Comparison of ENCODE assay signal across 32 cellular contexts in genomic region chr2:164953279-164953678, GRCh38.
"Had no signal": no experiment of that assay in that cellular context is flagged by ENCODE, and none has a peak within 500 bp of the region (broad histone marks: within the 10 kb centered on the region; RNA-seq: fewer than 3 reads in every experiment).

No MANE protein-coding gene starts in this region.

- FAIRE-seq: bronchial epithelial cell had no signal

- H3K27ac ChIP-seq: ascending aorta, body of pancreas, SJSA1 had no signal

- H3K27me3 ChIP-seq: ascending aorta, body of pancreas had no signal

- H3K4me1 ChIP-seq: ascending aorta, SJSA1 had no signal

- ATAC-seq: activated naive CD4-positive, alpha-beta T cell treated with anti-CD3 and anti-CD28 coated beads, Interleukin-2, amount 50 U/mL, for 72 hours; activated naive CD8-positive, alpha-beta T cell treated with anti-CD3 and anti-CD28 coated beads, Interleukin-2, amount 50 U/mL, for 24 hours; activated T-cell treated with anti-CD3 and anti-CD28 coated beads, Interleukin-2, amount 50 U/mL, for 4 hours; body of pancreas; Panc1; Right ventricle myocardium inferior; T-helper 17 cell had no signal

- H3K36me3 ChIP-seq: ascending aorta, SJSA1 had no signal

- H3K9me3 ChIP-seq: ascending aorta, body of pancreas, SJSA1 had no signal

- DNase-seq: activated B cell treated with CpG ODN at 0.5 μM for 24 hours; activated CD4-positive, alpha-beta T cell treated with anti-CD3 and anti-CD28 coated beads for 1 hour; activated CD4-positive, alpha-beta T cell treated with anti-CD3 and anti-CD28 coated beads, Interleukin-2, amount 10 ng/mL, durations not matched to agents 24 days and 14 days; activated CD4-positive, alpha-beta T cell treated with anti-CD3 and anti-CD28 coated beads, Interleukin-2, amount 50 U/mL, for 48 hours; activated CD8-positive, alpha-beta memory T cell treated with anti-CD3 and anti-CD28 coated beads for 24 hours; activated effector memory CD4-positive, alpha-beta T cell treated with anti-CD3 and anti-CD28 coated beads, Interleukin-2, amount 50 U/mL, for 16 hours; activated naive CD4-positive, alpha-beta T cell treated with Interleukin-2 at 50 U/mL for 16 hours; activated naive CD8-positive, alpha-beta T cell treated with anti-CD3 and anti-CD28 coated beads, Interleukin-2, amount 50 U/mL, for 24 hours; activated T-cell treated with anti-CD3 and anti-CD28 coated beads, Interleukin-2, amount 50 U/mL, for 4 hours; amniotic stem cell; body of pancreas; central memory CD4-positive, alpha-beta T cell; NCI-H1048; NCI-H146; NCI-H187 treated with DMSO at 0.1 percent for 48 hours; NCI-H2081 treated with DMSO at 0.1 percent for 48 hours; NCI-H2171; NCI-H2227 treated with DMSO at 0.1 percent for 48 hours; NCI-H446 treated with DMSO at 0.1 percent for 48 hours; NCI-H526; NCI-H774; NK-92 treated with Interleukin-12 subunit alpha and Interleukin-12 subunit beta, amount 100 ng/mL, for 24 hours; OCI-M1; RPMI8226; T-helper 17 cell; T-helper 9 cell had no signal

- H3K4me3 ChIP-seq: ascending aorta, body of pancreas, SJSA1 had no signal
